ENCODE assay signal across 39 cellular contexts in the genomic region with DNA sequence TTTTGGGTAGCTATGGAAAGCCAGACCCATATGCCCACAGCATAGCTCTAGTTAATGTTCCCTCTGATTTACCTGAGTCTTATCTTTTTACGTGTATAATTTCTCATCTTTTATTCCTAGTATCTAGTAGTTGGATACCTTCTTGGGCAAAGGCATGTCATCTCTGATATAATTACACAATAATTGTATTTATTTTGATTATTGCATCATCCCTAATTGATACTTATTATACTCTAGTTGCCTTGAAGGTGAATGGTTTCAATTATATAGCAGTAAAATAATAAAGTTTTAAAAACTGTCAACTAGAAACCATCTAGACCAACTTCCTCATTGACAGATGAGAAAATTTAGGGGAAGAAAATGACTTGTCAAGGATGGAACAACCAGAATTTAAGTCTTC.
"Had no signal": no experiment of that assay in that cellular context is flagged by ENCODE, and none has a peak within 500 bp of the region (broad histone marks: within the 10 kb centered on the region; RNA-seq: fewer than 3 reads in every experiment).

No MANE protein-coding gene starts in this region.

- H3K9me3 ChIP-seq: adrenal gland, ascending aorta, body of pancreas, breast epithelium had no signal

- H3K4me3 Mint-ChIP-seq: activated naive CD4-positive, alpha-beta T cell treated with anti-CD3 and anti-CD28 coated beads for 36 hours; activated naive CD4-positive, alpha-beta T cell treated with anti-CD3 and anti-CD28 coated beads, Interleukin-2, amount 10 ng/mL, durations not matched to agents 7 days and 5 days; activated naive CD4-positive, alpha-beta T cell treated with anti-CD3 and anti-CD28 coated beads, Interleukin-2, amount 50 U/mL, for 24 hours; activated naive CD8-positive, alpha-beta T cell; activated naive CD8-positive, alpha-beta T cell treated with anti-CD3 and anti-CD28 coated beads for 36 hours; activated naive CD8-positive, alpha-beta T cell treated with anti-CD3 and anti-CD28 coated beads, Interleukin-2, amount 10 ng/mL, durations not matched to agents 7 days and 5 days; activated naive CD8-positive, alpha-beta T cell treated with anti-CD3 and anti-CD28 coated beads, Interleukin-2, amount 50 U/mL, for 24 hours; activated T-cell treated with anti-CD3 and anti-CD28 coated beads, Interleukin-2, amount 50 U/mL, for 24 hours; activated T-cell treated with anti-CD3 and anti-CD28 coated beads, Interleukin-2, amount 50 U/mL, for 4 hours; activated T-cell treated with anti-CD3 and anti-CD28 coated beads, Interleukin-2, amount 50 U/mL, for 72 hours; activated T-helper 1 cell treated with anti-CD3 and anti-CD28 coated beads, Interleukin-12 subunit alpha, Interleukin-12 subunit beta, Interleukin-2, Interleukin-4 antibody, amounts not matched to agents 30 ng/mL and 10 ng/mL and 1 ng/mL, durations not matched to agents 14 hours and 24 hours and 36 hours; activated T-helper 17 cell treated with anti-CD3 and anti-CD28 coated beads, Interleukin-2, amount 50 U/mL, for 72 hours; brain; central memory CD8-positive, alpha-beta T cell had no signal

- H3K9me3 Mint-ChIP-seq: activated naive CD4-positive, alpha-beta T cell treated with anti-CD3 and anti-CD28 coated beads, Interleukin-2, amount 10 ng/mL, durations not matched to agents 7 days and 5 days; activated naive CD4-positive, alpha-beta T cell treated with anti-CD3 and anti-CD28 coated beads, Interleukin-2, amount 50 U/mL, for 24 hours; activated naive CD4-positive, alpha-beta T cell treated with anti-CD3 and anti-CD28 coated beads, Interleukin-2, amount 50 U/mL, for 72 hours; activated naive CD8-positive, alpha-beta T cell treated with anti-CD3 and anti-CD28 coated beads, Interleukin-2, amount 10 ng/mL, durations not matched to agents 7 days and 5 days; activated T-cell treated with anti-CD3 and anti-CD28 coated beads, Interleukin-2, amount 50 U/mL, for 4 hours; activated T-cell treated with anti-CD3 and anti-CD28 coated beads, Interleukin-2, amount 50 U/mL, for 72 hours; activated T-helper 1 cell treated with anti-CD3 and anti-CD28 coated beads, Interleukin-12 subunit alpha, Interleukin-12 subunit beta, Interleukin-2, Interleukin-4 antibody, amounts not matched to agents 30 ng/mL and 10 ng/mL and 1 ng/mL, durations not matched to agents 14 hours and 24 hours and 36 hours; activated T-helper 2 cell treated with anti-CD3 and anti-CD28 coated beads, Interferon-gamma antibody, Interleukin-2, Interleukin-4, amounts not matched to agents 10 μg/mL and 5 μg/mL and 100 μg/mL, durations not matched to agents 14 hours and 24 hours and 36 hours; brain had no signal

- H3K4me1 Mint-ChIP-seq: activated naive CD4-positive, alpha-beta T cell treated with anti-CD3 and anti-CD28 coated beads, Interleukin-2, amount 10 ng/mL, durations not matched to agents 7 days and 5 days; activated naive CD4-positive, alpha-beta T cell treated with anti-CD3 and anti-CD28 coated beads, Interleukin-2, amount 50 U/mL, for 24 hours; activated naive CD8-positive, alpha-beta T cell treated with anti-CD3 and anti-CD28 coated beads for 36 hours; activated naive CD8-positive, alpha-beta T cell treated with anti-CD3 and anti-CD28 coated beads, Interleukin-2, amount 10 ng/mL, durations not matched to agents 7 days and 5 days; activated naive CD8-positive, alpha-beta T cell treated with anti-CD3 and anti-CD28 coated beads, Interleukin-2, amount 50 U/mL, for 24 hours; activated T-helper 17 cell treated with anti-CD3 and anti-CD28 coated beads, Interleukin-2, amount 50 U/mL, for 72 hours; central memory CD8-positive, alpha-beta T cell had no signal

- H3K36me3 Mint-ChIP-seq: activated naive CD4-positive, alpha-beta T cell treated with anti-CD3 and anti-CD28 coated beads, Interleukin-2, amount 10 ng/mL, durations not matched to agents 7 days and 5 days; activated naive CD4-positive, alpha-beta T cell treated with anti-CD3 and anti-CD28 coated beads, Interleukin-2, amount 50 U/mL, for 24 hours; activated naive CD4-positive, alpha-beta T cell treated with anti-CD3 and anti-CD28 coated beads, Interleukin-2, amount 50 U/mL, for 72 hours; activated naive CD8-positive, alpha-beta T cell; activated naive CD8-positive, alpha-beta T cell treated with anti-CD3 and anti-CD28 coated beads for 36 hours; activated naive CD8-positive, alpha-beta T cell treated with anti-CD3 and anti-CD28 coated beads, Interleukin-2, amount 10 ng/mL, durations not matched to agents 7 days and 5 days had no signal

- H3K27me3 Mint-ChIP-seq: activated naive CD4-positive, alpha-beta T cell treated with anti-CD3 and anti-CD28 coated beads, Interleukin-2, amount 10 ng/mL, durations not matched to agents 7 days and 5 days; activated naive CD8-positive, alpha-beta T cell treated with anti-CD3 and anti-CD28 coated beads for 36 hours; activated naive CD8-positive, alpha-beta T cell treated with anti-CD3 and anti-CD28 coated beads, Interleukin-2, amount 50 U/mL, for 24 hours; activated T-cell treated with anti-CD3 and anti-CD28 coated beads, Interleukin-2, amount 50 U/mL, for 24 hours; activated T-helper 17 cell treated with anti-CD3 and anti-CD28 coated beads, Interleukin-2, amount 50 U/mL, for 72 hours; central memory CD8-positive, alpha-beta T cell had no signal

- ATAC-seq: activated naive CD4-positive, alpha-beta T cell treated with anti-CD3 and anti-CD28 coated beads, Interleukin-2, amount 50 U/mL, for 72 hours; activated naive CD8-positive, alpha-beta T cell treated with anti-CD3 and anti-CD28 coated beads, Interleukin-2, amount 50 U/mL, for 24 hours; activated T-cell treated with anti-CD3 and anti-CD28 coated beads, Interleukin-2, amount 50 U/mL, for 4 hours; activated T-cell treated with anti-CD3 and anti-CD28 coated beads, Interleukin-2, amount 50 U/mL, for 72 hours; activated T-helper 17 cell treated with anti-CD3 and anti-CD28 coated beads, Interleukin-2, amount 50 U/mL, for 72 hours; body of pancreas had no signal

- H3K4me1 ChIP-seq: ascending aorta, breast epithelium had no signal

- DNase-seq: activated effector memory CD4-positive, alpha-beta T cell treated with anti-CD3 and anti-CD28 coated beads, Interleukin-2, amount 50 U/mL, for 16 hours; activated effector memory CD4-positive, alpha-beta T cell treated with Interleukin-2 at 50 U/mL for 16 hours; activated gamma-delta T cell; activated gamma-delta T cell treated with Interleukin-2 at 50 U/mL for 16 hours; activated naive CD4-positive, alpha-beta T cell; activated naive CD4-positive, alpha-beta T cell treated with anti-CD3 and anti-CD28 coated beads for 36 hours; activated naive CD4-positive, alpha-beta T cell treated with anti-CD3 and anti-CD28 coated beads, Interleukin-2, amount 10 ng/mL, durations not matched to agents 7 days and 5 days; activated naive CD4-positive, alpha-beta T cell treated with anti-CD3 and anti-CD28 coated beads, Interleukin-2, amount 50 U/mL, for 16 hours; activated naive CD4-positive, alpha-beta T cell treated with Interleukin-2 at 50 U/mL for 16 hours; activated naive CD8-positive, alpha-beta T cell treated with anti-CD3 and anti-CD28 coated beads for 36 hours; activated naive CD8-positive, alpha-beta T cell treated with anti-CD3 and anti-CD28 coated beads, Interleukin-2, amount 10 ng/mL, durations not matched to agents 7 days and 5 days; activated naive CD8-positive, alpha-beta T cell treated with anti-CD3 and anti-CD28 coated beads, Interleukin-2, amount 50 U/mL, for 24 hours; activated T-cell treated with anti-CD3 and anti-CD28 coated beads, Interleukin-2, amount 50 U/mL, for 1 hour; activated T-cell treated with anti-CD3 and anti-CD28 coated beads, Interleukin-2, amount 50 U/mL, for 24 hours; activated T-cell treated with anti-CD3 and anti-CD28 coated beads, Interleukin-2, amount 50 U/mL, for 4 hours; activated T-cell treated with anti-CD3 and anti-CD28 coated beads, Interleukin-2, amount 50 U/mL, for 48 hours; activated T-cell treated with anti-CD3 and anti-CD28 coated beads, Interleukin-2, amount 50 U/mL, for 72 hours; adrenal gland; amniotic stem cell; amygdala; anterior cingulate cortex; body of pancreas; brain microvascular endothelial cell; caudate nucleus; central memory CD4-positive, alpha-beta T cell; cerebellar nuclear complex had no signal

- FAIRE-seq: astrocyte, bronchial epithelial cell had no signal

- H3K27ac ChIP-seq: adrenal gland, ascending aorta, body of pancreas, brain microvascular endothelial cell, breast epithelium, cardiac muscle cell had no signal

- H3K27me3 ChIP-seq: adrenal gland, ascending aorta, body of pancreas, brain microvascular endothelial cell, breast epithelium, cardiac muscle cell had no signal

- H3K27ac Mint-ChIP-seq: activated naive CD4-positive, alpha-beta T cell treated with anti-CD3 and anti-CD28 coated beads for 36 hours; activated naive CD4-positive, alpha-beta T cell treated with anti-CD3 and anti-CD28 coated beads, Interleukin-2, amount 10 ng/mL, durations not matched to agents 7 days and 5 days; activated naive CD4-positive, alpha-beta T cell treated with anti-CD3 and anti-CD28 coated beads, Interleukin-2, amount 50 U/mL, for 24 hours; activated naive CD4-positive, alpha-beta T cell treated with anti-CD3 and anti-CD28 coated beads, Interleukin-2, amount 50 U/mL, for 72 hours; activated naive CD8-positive, alpha-beta T cell; activated naive CD8-positive, alpha-beta T cell treated with anti-CD3 and anti-CD28 coated beads for 36 hours; activated naive CD8-positive, alpha-beta T cell treated with anti-CD3 and anti-CD28 coated beads, Interleukin-2, amount 10 ng/mL, durations not matched to agents 7 days and 5 days; activated naive CD8-positive, alpha-beta T cell treated with anti-CD3 and anti-CD28 coated beads, Interleukin-2, amount 50 U/mL, for 24 hours; activated T-cell treated with anti-CD3 and anti-CD28 coated beads, Interleukin-2, amount 50 U/mL, for 24 hours; activated T-cell treated with anti-CD3 and anti-CD28 coated beads, Interleukin-2, amount 50 U/mL, for 72 hours; activated T-helper 1 cell treated with anti-CD3 and anti-CD28 coated beads, Interleukin-12 subunit alpha, Interleukin-12 subunit beta, Interleukin-2, Interleukin-4 antibody, amounts not matched to agents 30 ng/mL and 10 ng/mL and 1 ng/mL, durations not matched to agents 14 hours and 24 hours and 36 hours; activated T-helper 17 cell treated with anti-CD3 and anti-CD28 coated beads, Interleukin-2, amount 50 U/mL, for 72 hours; activated T-helper 2 cell treated with anti-CD3 and anti-CD28 coated beads, Interferon-gamma antibody, Interleukin-2, Interleukin-4, amounts not matched to agents 10 μg/mL and 5 μg/mL and 100 μg/mL, durations not matched to agents 14 hours and 24 hours and 36 hours had no signal

- H3K4me3 ChIP-seq: adrenal gland, ascending aorta, body of pancreas, breast epithelium, cardiac muscle cell had no signal

- H3K36me3 ChIP-seq: adrenal gland, ascending aorta, brain microvascular endothelial cell, breast epithelium, cardiac muscle cell had no signal
